ENCODE assay signal across 12 cellular contexts in genomic region chr3:173502983-173503568, GRCh38.
A peak's percentile ranks its signal among the peaks of the same experiment; 100 is the strongest.
DNase-seq lines count a peak whose midpoint lies in the region; ATAC-seq lines count a peak whose summit lies in the region.
"Had no signal": no experiment of that assay in that cellular context is flagged by ENCODE, and none has a peak within 500 bp of the region (broad histone marks: within the 10 kb centered on the region; RNA-seq: fewer than 3 reads in every experiment).

No MANE protein-coding gene starts in this region.

- ATAC-seq in GM21390 (IDR thresholded peaks at IDR 0.05; ENCODE audit: unreplicated experiment), result no peak

- DNase-seq in AG20443 (ENCODE audit: low spot score) (peak; percentile 11), LHCN-M2 (ENCODE audit: low read depth) (peak; percentile 1), NCI-H748 treated with DMSO at 0.1 percent for 48 hours (lab: John Stamatoyannopoulos, UW) (peak; percentile 11), fibroblast of peridontal ligament (ENCODE audit: extremely low read depth) (peak; percentile 84), anterior cingulate cortex (lab: John Stamatoyannopoulos, UW) (no peak), dermis blood vessel endothelial cell (no peak)
- DNase-seq in stimulated activated CD4-positive, alpha-beta T cell treated with anti-CD3 and anti-CD28 coated beads, Interleukin-4, amount 100 ng/mL, for 4 hours, result no peak
- DNase-seq: activated CD8-positive, alpha-beta memory T cell treated with anti-CD3 and anti-CD28 coated beads, Interleukin-2, amount 50 U/mL, for 4 hours; Karpas-422; kidney; stomach had no signal

Comparison
In these comparisons a context has a peak if more than half of its experiments do, and no peak if none do; other contexts are left out.
1. DNase-seq: peak in AG20443 (single experiment), LHCN-M2 (single experiment), NCI-H748 treated with DMSO at 0.1 percent for 48 hours (single experiment) and fibroblast of peridontal ligament (single experiment); none in anterior cingulate cortex (0 of 58), dermis blood vessel endothelial cell (single experiment) and stimulated activated CD4-positive, alpha-beta T cell treated with anti-CD3 and anti-CD28 coated beads, Interleukin-4, amount 100 ng/mL, for 4 hours (0 of 2).